Comparison of ENCODE assay signal across 13 cellular contexts in the genomic region with DNA sequence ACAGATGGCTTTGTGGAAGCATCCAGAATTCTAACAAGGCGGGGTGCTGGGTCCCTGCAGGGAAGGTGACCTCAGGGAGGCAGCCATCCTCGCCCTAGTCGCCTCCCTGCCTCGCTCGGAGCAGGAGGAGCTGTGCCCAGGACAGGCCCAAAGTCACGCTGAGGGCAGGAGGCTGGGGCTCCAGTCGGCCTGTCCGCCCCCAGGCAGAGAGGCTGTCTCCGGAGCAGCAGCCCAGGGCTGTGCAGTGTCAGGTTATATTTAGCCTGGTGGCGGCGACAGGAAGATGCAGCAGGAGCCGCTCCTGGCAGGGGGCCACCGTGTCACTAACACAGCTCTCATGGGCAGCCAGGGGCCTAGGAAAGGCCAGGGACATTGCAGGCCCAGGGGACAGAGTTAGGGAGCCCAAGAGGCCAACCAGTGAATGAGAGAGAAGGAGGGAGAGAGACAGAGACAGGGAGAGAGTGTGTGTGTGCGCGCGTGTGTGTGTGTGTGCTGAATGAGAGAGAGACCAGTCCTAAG. TPM values are rescaled to one million over a fixed set of nuclear protein-coding genes. Genes with fewer than 3 reads are reported as not detected.
A peak's percentile ranks its signal among the peaks of the same experiment; 100 is the strongest.
DNase-seq lines count a peak whose midpoint lies in the region; ATAC-seq and TF ChIP-seq lines count a peak whose summit lies in the region.
"Had no signal": no experiment of that assay in that cellular context is flagged by ENCODE, and none has a peak within 500 bp of the region (broad histone marks: within the 10 kb centered on the region; RNA-seq: fewer than 3 reads in every experiment).

No MANE protein-coding gene starts in this region.

- H3K9me3 ChIP-seq in stomach (no peaks in the 10 kb centered on the region), colonic mucosa (no peaks in the 10 kb centered on the region)

- peak overlapping the region in 3 of 5 donors; percentile 19 to 80 (median 72) for H3K27ac ChIP-seq in stomach
- no peak overlapping the region for H3K27ac ChIP-seq in colonic mucosa
- H3K27ac ChIP-seq: RWPE1 had no signal

- H3K9ac ChIP-seq in colonic mucosa (ENCODE audit: low read depth in 2 of 2, low read length in 2 of 2): no peak overlapping the region

- H3K4me3 ChIP-seq in stomach (no peak overlapping the region), colonic mucosa (no peak overlapping the region)

- DNase-seq in NCI-H1417 (lab: John Stamatoyannopoulos, UW) (peak in 2 of 3 experiments; percentile 73 to 74), NCI-H1417 treated with DMSO at 0.1 percent for 48 hours (lab: John Stamatoyannopoulos, UW) (no peak), Right ventricle myocardium superior (peak; percentile 91), stomach (no peak), activated gamma-delta T cell (lab: John Stamatoyannopoulos, UW) (no peak), NCI-H2107 treated with DMSO at 0.1 percent for 48 hours (lab: John Stamatoyannopoulos, UW; ENCODE audit: unreplicated experiment) (no peak), colonic mucosa (no peak)
- DNase-seq: GF-D8 had no signal

- no peak for TF ChIP-seq CTCF in stomach (IDR thresholded peaks at IDR 0.05)
- no peak for TF ChIP-seq CTCF in colonic mucosa (IDR thresholded peaks at IDR 0.05)

- 52 to 73% (median 65%) methylated on average over 16 of the region's 16 CpGs for WGBS in stomach, 5 donors

- H3K4me1 ChIP-seq in stomach: peaks cover 0 to 87% (median 49%) of the 10 kb centered on the region in 4 donors
- no peaks in the 10 kb centered on the region for H3K4me1 ChIP-seq in colonic mucosa

- ATAC-seq in Right ventricle myocardium superior (ENCODE audit: poor library complexity): peak; percentile 75
- ATAC-seq: sciatic nerve had no signal

- H3K36me3 ChIP-seq in stomach (no peaks in the 10 kb centered on the region), colonic mucosa (no peaks in the 10 kb centered on the region)

- no peak for TF ChIP-seq EP300 in stomach (IDR thresholded peaks at IDR 0.05)

- H3K27me3 ChIP-seq in stomach (peaks cover 0 to 43% (median 24%) of the 10 kb centered on the region in 3 donors), colonic mucosa (no peaks in the 10 kb centered on the region)

- intact Hi-C loops in Right ventricle myocardium superior (cut with DNase I) (no loop called here), stomach (cut with DNase I; ENCODE audit: low total_unique reads) (no loop called here), colonic mucosa (cut with DNase I) (no loop called here)

- no peak for TF ChIP-seq POLR2A in stomach (IDR thresholded peaks at IDR 0.05)

TF ChIP-seq in PFSK-1, 5 proteins besides CTCF, POLR2A, EP300 and RAD21:
- TF ChIP-seq FOXP2 (optimal IDR thresholded peaks at IDR 0.05; ENCODE audit: borderline replicate concordance, extremely low read depth, extremely low read length, insufficient read depth): peak; percentile 25
- TF ChIP-seq, protein P1, sequence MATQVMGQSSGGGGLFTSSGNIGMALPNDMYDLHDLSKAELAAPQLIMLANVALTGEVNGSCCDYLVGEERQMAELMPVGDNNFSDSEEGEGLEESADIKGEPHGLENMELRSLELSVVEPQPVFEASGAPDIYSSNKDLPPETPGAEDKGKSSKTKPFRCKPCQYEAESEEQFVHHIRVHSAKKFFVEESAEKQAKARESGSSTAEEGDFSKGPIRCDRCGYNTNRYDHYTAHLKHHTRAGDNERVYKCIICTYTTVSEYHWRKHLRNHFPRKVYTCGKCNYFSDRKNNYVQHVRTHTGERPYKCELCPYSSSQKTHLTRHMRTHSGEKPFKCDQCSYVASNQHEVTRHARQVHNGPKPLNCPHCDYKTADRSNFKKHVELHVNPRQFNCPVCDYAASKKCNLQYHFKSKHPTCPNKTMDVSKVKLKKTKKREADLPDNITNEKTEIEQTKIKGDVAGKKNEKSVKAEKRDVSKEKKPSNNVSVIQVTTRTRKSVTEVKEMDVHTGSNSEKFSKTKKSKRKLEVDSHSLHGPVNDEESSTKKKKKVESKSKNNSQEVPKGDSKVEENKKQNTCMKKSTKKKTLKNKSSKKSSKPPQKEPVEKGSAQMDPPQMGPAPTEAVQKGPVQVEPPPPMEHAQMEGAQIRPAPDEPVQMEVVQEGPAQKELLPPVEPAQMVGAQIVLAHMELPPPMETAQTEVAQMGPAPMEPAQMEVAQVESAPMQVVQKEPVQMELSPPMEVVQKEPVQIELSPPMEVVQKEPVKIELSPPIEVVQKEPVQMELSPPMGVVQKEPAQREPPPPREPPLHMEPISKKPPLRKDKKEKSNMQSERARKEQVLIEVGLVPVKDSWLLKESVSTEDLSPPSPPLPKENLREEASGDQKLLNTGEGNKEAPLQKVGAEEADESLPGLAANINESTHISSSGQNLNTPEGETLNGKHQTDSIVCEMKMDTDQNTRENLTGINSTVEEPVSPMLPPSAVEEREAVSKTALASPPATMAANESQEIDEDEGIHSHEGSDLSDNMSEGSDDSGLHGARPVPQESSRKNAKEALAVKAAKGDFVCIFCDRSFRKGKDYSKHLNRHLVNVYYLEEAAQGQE (IDR thresholded peaks at IDR 0.05; ENCODE audit: insufficient read depth in 1 of 2, low read depth in 2 of 2, low read length in 2 of 2): no peak

RNA-seq across cellular contexts. Expression of a gene that starts 13.5 kb away (rescaled TPM):
- 0.41 TPM for polyA plus RNA-seq in PFSK-1 (2012; ENCODE audit: insufficient read length, low read depth)
- total RNA-seq in Right ventricle myocardium superior (88.9 TPM), stomach (10 to 100 TPM in 2 of 5 donors, 1 to 10 TPM in 3; 4.5 to 77.7 (median 8.8) TPM), colonic mucosa (1 to 10 TPM; 3.3 to 8.8 TPM)
- 10 to 100 TPM in 1 of 3 donors, 1 to 10 TPM in 2; 4.0 to 13.4 (median 4.2) TPM for polyA plus RNA-seq in stomach
- total RNA-seq: lung microvascular endothelial cell had no signal

RNA-seq across cellular contexts. Expression of a gene that starts 26.2 kb away (rescaled TPM):
- polyA plus RNA-seq in PFSK-1 (2012; ENCODE audit: insufficient read length, low read depth): 106 TPM
- total RNA-seq in Right ventricle myocardium superior (10.0 TPM), stomach (10 to 100 TPM in 3 of 5 donors, 1 to 10 TPM in 2; 6.2 to 45.1 (median 27.7) TPM), colonic mucosa (1 to 10 TPM; 4.0 to 4.2 TPM)
- polyA plus RNA-seq in stomach: 1 to 10 TPM; 2.5 to 5.3 (median 4.4) TPM
- total RNA-seq: LHCN-M2 had no signal

RNA-seq across cellular contexts. Expression of a gene that starts 59.6 kb away (rescaled TPM):
- polyA plus RNA-seq in PFSK-1 (2012; ENCODE audit: insufficient read length, low read depth): 10.3 TPM
- total RNA-seq in Right ventricle myocardium superior (not detected), stomach (10 to 100 TPM in 1 of 5 donors, under 1 TPM in 1, not detected in 3; 0.55 to 33.0 TPM), colonic mucosa (1 to 10 TPM in 1 of 2 donors, under 1 TPM in 1; 0.66 to 1.2 TPM)
- 10 to 100 TPM in 1 of 3 donors, under 1 TPM in 1, not detected in 1; 0.31 to 17.1 TPM for polyA plus RNA-seq in stomach
- total RNA-seq: lung microvascular endothelial cell had no signal

Comparison
In these comparisons a context has a peak if more than half of its experiments do, and no peak if none do; other contexts are left out.
1. DNase-seq: peak in NCI-H1417 (2 of 3) and Right ventricle myocardium superior (single experiment); none in NCI-H1417 treated with DMSO at 0.1 percent for 48 hours (single experiment), stomach (single experiment), activated gamma-delta T cell (single experiment), NCI-H2107 treated with DMSO at 0.1 percent for 48 hours (single experiment) and colonic mucosa (single experiment).